ENCODE assay signal across 11 cellular contexts in the genomic region with DNA sequence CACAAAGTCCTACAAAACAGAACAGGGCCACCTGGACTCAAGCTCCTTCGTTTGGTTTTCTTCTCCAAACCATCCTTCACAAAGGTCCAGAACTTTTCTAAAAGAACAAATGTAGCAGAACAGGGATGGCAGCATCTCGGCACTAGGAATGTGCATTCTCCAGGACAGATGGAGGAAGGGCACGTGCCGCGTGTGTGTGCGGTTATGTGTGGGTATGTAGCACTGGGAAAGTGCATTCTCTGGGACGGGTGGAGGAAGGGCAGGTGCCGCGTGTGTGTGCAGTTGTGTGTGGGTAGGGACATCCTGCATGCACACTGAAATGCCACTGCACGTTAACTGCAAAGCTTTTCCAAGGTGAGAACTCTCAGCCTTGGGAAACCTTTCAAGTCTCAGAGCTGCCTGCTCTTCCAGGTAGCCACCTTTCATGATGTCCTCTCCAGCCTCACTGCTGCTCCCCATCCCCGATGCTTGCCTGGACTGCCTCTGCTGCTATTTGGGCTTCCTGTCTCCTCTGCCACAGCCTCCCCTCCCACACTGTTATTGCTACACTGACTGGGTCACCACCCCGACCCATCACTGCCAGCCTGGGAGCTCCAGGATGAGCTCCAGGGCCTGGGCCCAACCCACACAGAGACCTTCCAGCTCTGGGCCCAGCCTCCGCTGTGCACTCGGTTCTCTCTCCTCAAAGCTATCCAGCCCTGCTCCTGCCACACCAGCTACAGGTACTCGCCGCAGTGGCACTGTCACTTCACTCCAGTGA. TPM values are rescaled to one million over a fixed set of nuclear protein-coding genes. Genes with fewer than 3 reads are reported as not detected.
DNase-seq lines count a peak whose midpoint lies in the region; ATAC-seq and TF ChIP-seq lines count a peak whose summit lies in the region.
"Had no signal": no experiment of that assay in that cellular context is flagged by ENCODE, and none has a peak within 500 bp of the region (broad histone marks: within the 10 kb centered on the region; RNA-seq: fewer than 3 reads in every experiment).

No MANE protein-coding gene starts in this region.

- peaks cover 13% of the 10 kb centered on the region for H3K79me2 ChIP-seq in GM23338 (replicated peaks; ENCODE audit: insufficient read depth)

- peaks cover 57% of the 10 kb centered on the region for H3K4me1 Mint-ChIP-seq in CD4-positive, alpha-beta T cell (ENCODE audit: low read depth)
- H3K4me1 Mint-ChIP-seq in GM23338: peaks cover 40% of the 10 kb centered on the region
- H3K4me1 Mint-ChIP-seq in natural killer cell: peaks cover 32 to 45% of the 10 kb centered on the region in 2 donors

- peaks cover 8% of the 10 kb centered on the region; the same call in 1 of the 2 replicates for H3K4me1 ChIP-seq in GM23338 (ENCODE audit: insufficient read depth)

- H3K36me3 ChIP-seq in GM23338 (ENCODE audit: insufficient read depth): peaks cover 73% of the 10 kb centered on the region
- H3K36me3 ChIP-seq: ovary had no signal

- POLR2A ChIA-PET in CD4-positive, alpha-beta T cell (lab: Charles Lee): interaction anchor here (0.5 to 2.8 kb wide), 5 partner anchors 12 to 1125 kb away, joined by 3 to 12 read pairs (median 4); no protein-coding TSS in a partner anchor

- no peak overlapping the region for H3K4me2 ChIP-seq in GM23338

- peaks cover 4% of the 10 kb centered on the region for H3K27me3 Mint-ChIP-seq in CD4-positive, alpha-beta T cell
- H3K27me3 Mint-ChIP-seq in GM23338 (ENCODE audit: insufficient read depth, low read depth, poor library complexity) (peaks cover 40% of the 10 kb centered on the region), natural killer cell (ENCODE audit: low read depth in 2 of 2) (no peaks in the 10 kb centered on the region)

- H2AFZ ChIP-seq in GM23338: no peak overlapping the region

- H3K9me2 ChIP-seq in GM23338 (ENCODE audit: insufficient read depth): no peaks in the 10 kb centered on the region

- TF ChIP-seq CTCF in CD4-positive, alpha-beta T cell (IDR thresholded peaks at IDR 0.05): no peak
- TF ChIP-seq CTCF in GM23338 (conservative IDR thresholded peaks at IDR 0.05; ENCODE audit: low read depth in 2 of 2): no peak
- TF ChIP-seq CTCF in natural killer cell (IDR thresholded peaks at IDR 0.05): no peak

- H3K4me3 ChIP-seq in GM23338: no peak overlapping the region
- H3K4me3 ChIP-seq: ovary had no signal

- H3K27ac Mint-ChIP-seq in CD4-positive, alpha-beta T cell: peak overlapping the region; percentile 74
- H3K27ac Mint-ChIP-seq in GM23338: 0 out of 2 replicates have a peak overlapping the region, but pooled peaks have one; percentile 17
- peak overlapping the region; percentile 84 to 87 for H3K27ac Mint-ChIP-seq in natural killer cell

- H3K9me3 Mint-ChIP-seq in CD4-positive, alpha-beta T cell: no peaks in the 10 kb centered on the region
- H3K9me3 Mint-ChIP-seq in GM23338: no peaks in the 10 kb centered on the region
- no peaks in the 10 kb centered on the region for H3K9me3 Mint-ChIP-seq in natural killer cell

- peaks cover 100% of the 10 kb centered on the region for H3K36me3 Mint-ChIP-seq in CD4-positive, alpha-beta T cell (ENCODE audit: low read depth)
- H3K36me3 Mint-ChIP-seq in GM23338 (ENCODE audit: low read depth) (peaks cover 99% of the 10 kb centered on the region), natural killer cell (peaks cover 29% of the 10 kb centered on the region)

- no peak for DNase-seq in CD4-positive, alpha-beta T cell
- DNase-seq in GM23338 (ENCODE audit: low spot score): no peak
- peak in 1 of 61 donors; percentile 47 for DNase-seq in caudate nucleus (lab: John Stamatoyannopoulos, UW)
- DNase-seq in natural killer cell: no peak
- DNase-seq in cerebellar nuclear complex (lab: John Stamatoyannopoulos, UW): no peak
- DNase-seq in activated CD4-positive, CD25-positive, alpha-beta regulatory T cell (lab: John Stamatoyannopoulos, UW): no peak
- DNase-seq: activated T-cell treated with anti-CD3 and anti-CD28 coated beads for 4 hours; stimulated activated naive CD4-positive, alpha-beta T cell had no signal

- peak overlapping the region; percentile 73 for H3K4me3 Mint-ChIP-seq in CD4-positive, alpha-beta T cell
- H3K4me3 Mint-ChIP-seq in GM23338: no peak overlapping the region
- no peak overlapping the region for H3K4me3 Mint-ChIP-seq in natural killer cell

- H3K9me3 ChIP-seq in CD4-positive, alpha-beta T cell (ENCODE audit: control insufficient read depth, low read length): no peaks in the 10 kb centered on the region
- H3K9me3 ChIP-seq: ovary had no signal

- no peak overlapping the region for H3K27ac ChIP-seq in CD4-positive, alpha-beta T cell (ENCODE audit: low read depth, low read length)
- H3K27ac ChIP-seq in GM23338 (ENCODE audit: low read depth): peak overlapping the region; percentile 59; the same call in 1 of the 2 replicates
- peak overlapping the region; percentile 22 for H3K27ac ChIP-seq in caudate nucleus (ENCODE audit: low read depth, low read length)
- H3K27ac ChIP-seq: ovary had no signal

- no peaks in the 10 kb centered on the region for H3K27me3 ChIP-seq in CD4-positive, alpha-beta T cell (ENCODE audit: control insufficient read depth, insufficient read depth, low read length)
- H3K27me3 ChIP-seq in GM23338 (ENCODE audit: insufficient read depth): no peaks in the 10 kb centered on the region
- H3K27me3 ChIP-seq: ovary had no signal

- CTCF ChIA-PET in CD4-positive, alpha-beta T cell (lab: Charles Lee): interaction anchor here (0.5 to 1.1 kb wide), 2 partner anchors 20 to 201 kb away, joined by 3 read pairs; no protein-coding TSS in a partner anchor

- intact Hi-C loops in CD4-positive, alpha-beta T cell (cut with DNase I, micrococcal nuclease): loop anchor here in 1 of 2 experiments (10.0 kb wide), 1 partner anchor 57 kb away; no protein-coding TSS in a partner anchor
- intact Hi-C loops in natural killer cell (cut with micrococcal nuclease): no loop called here

- ATAC-seq in CD4-positive, alpha-beta T cell (ENCODE audit: poor library complexity): peak; percentile 6
- no peak for ATAC-seq in GM23338
- no peak for ATAC-seq in natural killer cell
- no peak for ATAC-seq in GM19023 (IDR thresholded peaks at IDR 0.05; ENCODE audit: unreplicated experiment)
- no peak for ATAC-seq in GM21360 (IDR thresholded peaks at IDR 0.05; ENCODE audit: unreplicated experiment)

- H4K20me1 ChIP-seq in GM23338 (replicated peaks; ENCODE audit: insufficient read depth): peaks cover 34% of the 10 kb centered on the region

- H3F3A ChIP-seq in GM23338 (replicated peaks; ENCODE audit: low read depth): peaks cover 55% of the 10 kb centered on the region

TF ChIP-seq in GM23338, 12 proteins besides CTCF, POLR2A, EP300 and RAD21:
- TF ChIP-seq POLR2AphosphoS5 (IDR thresholded peaks at IDR 0.05; ENCODE audit: low read depth): 0 out of 2 replicates have a peak, but pooled peaks have one; percentile 11
- TF ChIP-seq ETS1 (IDR thresholded peaks at IDR 0.05): no peak
- TF ChIP-seq STAT1 (IDR thresholded peaks at IDR 0.05; ENCODE audit: unreplicated experiment): no peak

RNA-seq across cellular contexts. Expression of gene EZR, which starts 47.6 kb away (rescaled TPM):
- 100 to 1,000 TPM; 434 to 449 TPM for total RNA-seq in CD4-positive, alpha-beta T cell
- 208 and 209 TPM in 2 replicates for total RNA-seq in GM23338 (2014; rRNA removed; shearing (Covaris generic))
- polyA plus RNA-seq in GM23338 (2016; fragmentation: Nextera tagmentation; extraction: Ambion mirVana): 188 and 199 TPM in 2 replicates
- total RNA-seq in natural killer cell: 100 to 1,000 TPM; 119 to 157 (median 133) TPM

Comparison
In these comparisons a context has a peak if more than half of its experiments do, and no peak if none do; other contexts are left out.
1. H3K27ac Mint-ChIP-seq: peak in every context shown above with its lines; median percentile 86 in natural killer cell; 74 in CD4-positive, alpha-beta T cell; 17 in GM23338.